In genomic region chr5:89315194-89315593, GRCh38 we compare ENCODE assay signal across 11 cellular contexts.
DNase-seq lines count a peak whose midpoint lies in the region; ATAC-seq and TF ChIP-seq lines count a peak whose summit lies in the region.
"Had no signal": no experiment of that assay in that cellular context is flagged by ENCODE, and none has a peak within 500 bp of the region (broad histone marks: within the 10 kb centered on the region; RNA-seq: fewer than 3 reads in every experiment).

No MANE protein-coding gene starts in this region.

- no peak overlapping the region for H3K27ac Mint-ChIP-seq in CD14-positive monocyte

- H3K9ac ChIP-seq in fibroblast of lung (ENCODE audit: insufficient read depth, low read length) = no peak overlapping the region

- no peak overlapping the region for H3K4me3 Mint-ChIP-seq in CD14-positive monocyte

- DNase-seq in GM03348 (ENCODE audit: low spot score) (peak; percentile 55), NCI-H748 (lab: John Stamatoyannopoulos, UW; ENCODE audit: unreplicated experiment) (peak; percentile 84), fibroblast of lung (ENCODE audit: low read depth in 2 of 2) (peak; percentile 34 to 91), posterior vena cava (ENCODE audit: low spot score) (peak; percentile 79), CD14-positive monocyte (ENCODE audit: low spot score) (no peak)
- no peak for DNase-seq in effector CD8-positive, alpha-beta T cell (lab: John Stamatoyannopoulos, UW)
- DNase-seq: NCI-H524; stimulated activated CD4-positive, alpha-beta T cell treated with anti-CD3 and anti-CD28 coated beads, Interleukin-4, amount 100 ng/mL, for 1 hour had no signal

- peaks cover 10% of the 10 kb centered on the region for H3K4me1 ChIP-seq in fibroblast of lung (ENCODE audit: control insufficient read depth, extremely low read depth, insufficient read depth, low read length)

- TF ChIP-seq CTCF in fibroblast of lung (conservative IDR thresholded peaks at IDR 0.05 in 1 of 2, IDR thresholded peaks at IDR 0.05 in 1 of 2; ENCODE audit: low read depth in 1 of 2, low read length in 2 of 2) = no peak
- no peak for TF ChIP-seq CTCF in CD14-positive monocyte (IDR thresholded peaks at IDR 0.05)

- no peak overlapping the region for H3K27ac ChIP-seq in fibroblast of lung (ENCODE audit: insufficient read depth, low read length)
- H3K27ac ChIP-seq: tibial nerve had no signal

- no peaks in the 10 kb centered on the region for H3K36me3 ChIP-seq in fibroblast of lung (ENCODE audit: control insufficient read depth, insufficient read depth, low read length)
- H3K36me3 ChIP-seq: tibial nerve had no signal

- ATAC-seq in GM19324 (IDR thresholded peaks at IDR 0.05; ENCODE audit: low FRiP score, unreplicated experiment) (no peak), HG03175 (IDR thresholded peaks at IDR 0.05; ENCODE audit: unreplicated experiment) (no peak)

- H3K4me3 ChIP-seq in fibroblast of lung (replicated peaks in 1 of 4; ENCODE audit: control extremely low read depth in 1 of 4, insufficient read depth in 1 of 4, low read depth in 3 of 4, low read length in 4 of 4) = no peak overlapping the region
- H3K4me3 ChIP-seq: tibial nerve had no signal

- H3K79me2 ChIP-seq in fibroblast of lung (ENCODE audit: control insufficient read depth, insufficient read depth, low read length) = no peaks in the 10 kb centered on the region

- no peak overlapping the region for H3K4me2 ChIP-seq in fibroblast of lung (ENCODE audit: extremely low read depth, insufficient read depth, low read length)

- H3K27me3 Mint-ChIP-seq in CD14-positive monocyte (ENCODE audit: low read depth in 3 of 3) = no peaks in the 10 kb centered on the region

- H3K4me1 Mint-ChIP-seq in CD14-positive monocyte = peaks cover 8% of the 10 kb centered on the region

- peaks cover 0 to 2% of the 10 kb centered on the region in 2 donors for H3K36me3 Mint-ChIP-seq in CD14-positive monocyte

- H3K27me3 ChIP-seq in fibroblast of lung (ENCODE audit: control insufficient read depth, insufficient read depth, low read length) = no peaks in the 10 kb centered on the region
- H3K27me3 ChIP-seq: tibial nerve had no signal

- H4K20me1 ChIP-seq in fibroblast of lung (ENCODE audit: control insufficient read depth, extremely low read depth, insufficient read depth, low read length) = no peaks in the 10 kb centered on the region

- intact Hi-C loops in posterior vena cava (cut with DNase I) (no loop called here), CD14-positive monocyte (cut with micrococcal nuclease) (no loop called here)

- no peak overlapping the region for H2AFZ ChIP-seq in fibroblast of lung (ENCODE audit: low read length)

- no peaks in the 10 kb centered on the region for H3K9me3 ChIP-seq in fibroblast of lung (ENCODE audit: control insufficient read depth, insufficient read depth, low read depth, low read length)
- H3K9me3 ChIP-seq: tibial nerve had no signal

- H3K9me3 Mint-ChIP-seq in CD14-positive monocyte = peaks cover 2 to 9% (median 4%) of the 10 kb centered on the region in 7 donors

Comparison
In these comparisons a context has a peak if more than half of its experiments do, and no peak if none do; other contexts are left out.
1. DNase-seq: peak in GM03348 (single experiment), NCI-H748 (single experiment), fibroblast of lung (2 of 2) and posterior vena cava (single experiment); none in CD14-positive monocyte (single experiment) and effector CD8-positive, alpha-beta T cell (single experiment).